32 cellular contexts compared by ENCODE assay signal in genomic region chr6:776394-777041, GRCh38.
"Had no signal": no experiment of that assay in that cellular context is flagged by ENCODE, and none has a peak within 500 bp of the region (broad histone marks: within the 10 kb centered on the region; RNA-seq: fewer than 3 reads in every experiment).

No MANE protein-coding gene starts in this region.

- H3K36me3 Mint-ChIP-seq: activated naive CD8-positive, alpha-beta T cell; brain had no signal

- H3K4me3 ChIP-seq: breast epithelium, coronary artery, dorsolateral prefrontal cortex, esophagus squamous epithelium had no signal

- H3K36me3 ChIP-seq: breast epithelium, esophagus squamous epithelium, WERI-Rb-1 had no signal

- H3K9me3 ChIP-seq: breast epithelium, esophagus squamous epithelium had no signal

- H3K4me1 ChIP-seq: breast epithelium, esophagus squamous epithelium had no signal

- DNase-seq: activated B cell treated with CpG ODN at 0.5 μM for 24 hours; activated CD4-positive, alpha-beta T cell treated with anti-CD3 and anti-CD28 coated beads for 48 hours; activated CD4-positive, alpha-beta T cell treated with anti-CD3 and anti-CD28 coated beads, Interleukin-2, amount 50 U/mL, for 1 hour; activated CD4-positive, alpha-beta T cell treated with anti-CD3 and anti-CD28 coated beads, Interleukin-2, amount 50 U/mL, for 48 hours; activated CD8-positive, alpha-beta memory T cell treated with anti-CD3 and anti-CD28 coated beads for 24 hours; activated CD8-positive, alpha-beta T cell treated with anti-CD3 and anti-CD28 coated beads for 36 hours; activated effector memory CD4-positive, alpha-beta T cell treated with Interleukin-2 at 50 U/mL for 16 hours; activated gamma-delta T cell treated with Interleukin-2 at 50 U/mL for 16 hours; activated naive CD4-positive, alpha-beta T cell treated with anti-CD3 and anti-CD28 coated beads, Interleukin-2, amount 50 U/mL, for 16 hours; activated naive CD4-positive, alpha-beta T cell treated with Interleukin-2 at 50 U/mL for 16 hours; activated T-cell treated with anti-CD3 and anti-CD28 coated beads, Interleukin-2, amount 50 U/mL, for 4 hours; amniotic stem cell; aorta; dorsolateral prefrontal cortex; effector memory CD4-positive, alpha-beta T cell; erythroblast; esophagus squamous epithelium; foreskin melanocyte; head of caudate nucleus; T-helper 1 cell; T-helper 17 cell; T1000; WERI-Rb-1 had no signal

- H3K4me3 Mint-ChIP-seq: activated B cell treated with CpG ODN at 0.5 μM for 24 hours; activated CD8-positive, alpha-beta T cell treated with anti-CD3 and anti-CD28 coated beads for 36 hours; activated naive CD8-positive, alpha-beta T cell; activated T-cell treated with anti-CD3 and anti-CD28 coated beads, Interleukin-2, amount 50 U/mL, for 4 hours; activated T-helper 17 cell treated with anti-CD3 and anti-CD28 coated beads, Interleukin-2, amount 50 U/mL, for 72 hours; brain; central memory CD8-positive, alpha-beta T cell; dendritic cell treated with granulocyte-macrophage colony-stimulating factor and Interleukin-4, amounts not matched to agents 40 ng/mL and 50 ng/mL, for 4 days; T-helper 17 cell; T-helper 2 cell treated with Interferon-gamma antibody and Interleukin-4, amounts not matched to agents 5 μg/mL and 100 μg/mL, for 36 hours had no signal

- H3K4me1 Mint-ChIP-seq: activated B cell treated with CpG ODN at 0.5 μM for 24 hours; activated T-helper 17 cell treated with anti-CD3 and anti-CD28 coated beads, Interleukin-2, amount 50 U/mL, for 72 hours; brain; central memory CD8-positive, alpha-beta T cell; T-helper 17 cell had no signal

- H3K27me3 ChIP-seq: breast epithelium, dorsolateral prefrontal cortex had no signal

- ATAC-seq: activated CD4-positive, CD25-positive, alpha-beta regulatory T cell treated with anti-CD3 and anti-CD28 coated beads, Interleukin-2, amount 50 U/mL, for 24 hours; activated CD8-positive, alpha-beta T cell treated with anti-CD3 and anti-CD28 coated beads for 36 hours; activated T-cell treated with anti-CD3 and anti-CD28 coated beads, Interleukin-2, amount 50 U/mL, for 4 hours; activated T-helper 17 cell treated with anti-CD3 and anti-CD28 coated beads, Interleukin-2, amount 50 U/mL, for 72 hours; T-helper 17 cell had no signal

- H3K27ac Mint-ChIP-seq: activated B cell treated with CpG ODN at 0.5 μM for 24 hours; activated CD8-positive, alpha-beta T cell treated with anti-CD3 and anti-CD28 coated beads for 36 hours; activated naive CD8-positive, alpha-beta T cell; activated T-helper 17 cell treated with anti-CD3 and anti-CD28 coated beads, Interleukin-2, amount 50 U/mL, for 72 hours; brain; dendritic cell treated with granulocyte-macrophage colony-stimulating factor and Interleukin-4, amounts not matched to agents 40 ng/mL and 50 ng/mL, for 4 days; T-helper 17 cell; T-helper 2 cell treated with Interferon-gamma antibody and Interleukin-4, amounts not matched to agents 5 μg/mL and 100 μg/mL, for 36 hours had no signal

- H3K9me3 Mint-ChIP-seq: activated CD8-positive, alpha-beta T cell treated with anti-CD3 and anti-CD28 coated beads for 36 hours; activated T-helper 17 cell treated with anti-CD3 and anti-CD28 coated beads, Interleukin-2, amount 50 U/mL, for 72 hours; central memory CD8-positive, alpha-beta T cell; dendritic cell treated with granulocyte-macrophage colony-stimulating factor and Interleukin-4, amounts not matched to agents 40 ng/mL and 50 ng/mL, for 4 days; T-helper 2 cell treated with Interferon-gamma antibody and Interleukin-4, amounts not matched to agents 5 μg/mL and 100 μg/mL, for 36 hours had no signal

- H3K27ac ChIP-seq: breast epithelium, coronary artery, esophagus squamous epithelium, WERI-Rb-1 had no signal
